ENCODE assay signal across 8 cellular contexts in genomic region chr17:3913531-3914318, GRCh38. TPM values are rescaled to one million over a fixed set of nuclear protein-coding genes. Genes with fewer than 3 reads are reported as not detected.
DNase-seq lines count a peak whose midpoint lies in the region; ATAC-seq and TF ChIP-seq lines count a peak whose summit lies in the region.

No MANE protein-coding gene starts in this region.

- H3K4me2 ChIP-seq in PC-9, result no peak overlapping the region

- H4K20me1 ChIP-seq in PC-9 (ENCODE audit: insufficient read depth), result no peaks in the 10 kb centered on the region

- TF ChIP-seq POLR2A in esophagus squamous epithelium (IDR thresholded peaks at IDR 0.05), result no peak

- H3K9me3 ChIP-seq in PC-9 (ENCODE audit: insufficient read depth, low read depth) (no peaks in the 10 kb centered on the region), esophagus squamous epithelium (no peaks in the 10 kb centered on the region)

- POLR2A ChIA-PET in PC-9 (lab: Charles Lee; ENCODE audit: unreplicated experiment), result interaction anchor here (0.6 kb wide), 1 partner anchor 36 kb away, joined by 10 read pairs; no protein-coding TSS in a partner anchor
- POLR2A ChIA-PET in naive thymus-derived CD8-positive, alpha-beta T cell (lab: Charles Lee), result interaction anchor here (0.6 to 2.2 kb wide), 9 partner anchors 21 to 143 kb away, joined by 3 to 20 read pairs (median 3); partner anchors contain the start of gene ATP2A3

- H3K79me2 ChIP-seq in PC-9 (ENCODE audit: low read depth), result no peaks in the 10 kb centered on the region

- CTCF ChIA-PET in PC-9 (lab: Charles Lee), result interaction anchor here (0.6 to 1.6 kb wide), 8 partner anchors 8 to 286 kb away, joined by 3 to 5 read pairs (median 3); no protein-coding TSS in a partner anchor

- H3K4me3 Mint-ChIP-seq in activated T-cell treated with anti-CD3 and anti-CD28 coated beads, Interleukin-2, amount 50 U/mL, for 24 hours, result no peak overlapping the region
- H3K4me3 Mint-ChIP-seq in naive thymus-derived CD8-positive, alpha-beta T cell, result peak overlapping the region in 5 of 10 donors; percentile 0 to 85 (median 27)
- peak overlapping the region; percentile 76 for H3K4me3 Mint-ChIP-seq in stimulated activated memory B cell treated with anti-CD40 and anti-IgM and Interleukin-4, amounts not matched to agents 10 μg/mL and 1 μg/mL and 100 μg/mL, for 72 hours

- no peaks in the 10 kb centered on the region for H3K36me3 Mint-ChIP-seq in activated T-cell treated with anti-CD3 and anti-CD28 coated beads, Interleukin-2, amount 50 U/mL, for 24 hours (ENCODE audit: low read depth)
- H3K36me3 Mint-ChIP-seq in naive thymus-derived CD8-positive, alpha-beta T cell, result no peaks in the 10 kb centered on the region
- H3K36me3 Mint-ChIP-seq in stimulated activated memory B cell treated with anti-CD40 and anti-IgM and Interleukin-4, amounts not matched to agents 10 μg/mL and 1 μg/mL and 100 μg/mL, for 72 hours, result no peaks in the 10 kb centered on the region

- no peaks in the 10 kb centered on the region for H3K9me2 ChIP-seq in PC-9 (ENCODE audit: insufficient read depth)

- intact Hi-C loops in PC-9 (cut with micrococcal nuclease; ENCODE audit: unreplicated experiment), result loop anchor here (5.0 kb wide), 1 partner anchor 164 kb away; no protein-coding TSS in a partner anchor
- intact Hi-C loops in esophagus squamous epithelium (cut with DNase I), result no loop called here

- H3K27ac Mint-ChIP-seq in activated T-cell treated with anti-CD3 and anti-CD28 coated beads, Interleukin-2, amount 50 U/mL, for 24 hours, result peak overlapping the region; percentile 2
- peak overlapping the region; percentile 53 to 91 (median 80) for H3K27ac Mint-ChIP-seq in naive thymus-derived CD8-positive, alpha-beta T cell
- H3K27ac Mint-ChIP-seq in stimulated activated memory B cell treated with anti-CD40 and anti-IgM and Interleukin-4, amounts not matched to agents 10 μg/mL and 1 μg/mL and 100 μg/mL, for 72 hours, result peak overlapping the region; percentile 91

- H3F3A ChIP-seq in PC-9 (ENCODE audit: insufficient read depth, low read depth), result no peaks in the 10 kb centered on the region

- H3K27ac ChIP-seq in PC-9 (no peak overlapping the region), esophagus squamous epithelium (peak overlapping the region in 3 of 4 donors; percentile 78 to 87 (median 81))

- WGBS in esophagus squamous epithelium, 2 donors, result 23 to 37% methylated on average over 7 to 16 of the region's 17 CpGs

- DNase-seq in AG09309 (ENCODE audit: low read depth), result peak; percentile 11
- peak in 1 of 2 experiments; percentile 83 for DNase-seq in PC-9
- DNase-seq in activated T-cell treated with anti-CD3 and anti-CD28 coated beads, Interleukin-2, amount 50 U/mL, for 24 hours, result peak; percentile 89
- no peak for DNase-seq in esophagus squamous epithelium (lab: John Stamatoyannopoulos, UW)
- DNase-seq in naive thymus-derived CD8-positive, alpha-beta T cell, result peak; percentile 59 to 88 (median 78)

- H3K9me3 Mint-ChIP-seq in activated T-cell treated with anti-CD3 and anti-CD28 coated beads, Interleukin-2, amount 50 U/mL, for 24 hours, result no peaks in the 10 kb centered on the region
- no peaks in the 10 kb centered on the region for H3K9me3 Mint-ChIP-seq in naive thymus-derived CD8-positive, alpha-beta T cell
- no peaks in the 10 kb centered on the region for H3K9me3 Mint-ChIP-seq in stimulated activated memory B cell treated with anti-CD40 and anti-IgM and Interleukin-4, amounts not matched to agents 10 μg/mL and 1 μg/mL and 100 μg/mL, for 72 hours

- H3K27me3 Mint-ChIP-seq in activated T-cell treated with anti-CD3 and anti-CD28 coated beads, Interleukin-2, amount 50 U/mL, for 24 hours, result no peaks in the 10 kb centered on the region
- H3K27me3 Mint-ChIP-seq in naive thymus-derived CD8-positive, alpha-beta T cell, result no peaks in the 10 kb centered on the region
- no peaks in the 10 kb centered on the region for H3K27me3 Mint-ChIP-seq in stimulated activated memory B cell treated with anti-CD40 and anti-IgM and Interleukin-4, amounts not matched to agents 10 μg/mL and 1 μg/mL and 100 μg/mL, for 72 hours

- H3K36me3 ChIP-seq in PC-9 (ENCODE audit: low read depth) (no peaks in the 10 kb centered on the region), esophagus squamous epithelium (no peaks in the 10 kb centered on the region)

- peak; percentile 31 for ATAC-seq in GM18861 (IDR thresholded peaks at IDR 0.05; ENCODE audit: unreplicated experiment)
- peak; percentile 45 for ATAC-seq in HG03354 (IDR thresholded peaks at IDR 0.05; ENCODE audit: poor library complexity, severe bottlenecking, unreplicated experiment)
- ATAC-seq in naive thymus-derived CD8-positive, alpha-beta T cell, result peak; percentile 31 to 60
- peak; percentile 81 for ATAC-seq in stimulated activated memory B cell treated with anti-CD40 and anti-IgM and Interleukin-4, amounts not matched to agents 10 μg/mL and 1 μg/mL and 100 μg/mL, for 72 hours

- H3K4me1 ChIP-seq in PC-9 (replicated peaks; ENCODE audit: insufficient read depth) (no peaks in the 10 kb centered on the region), esophagus squamous epithelium (peaks cover 13 to 58% (median 24%) of the 10 kb centered on the region in 3 donors)

- H3K27me3 ChIP-seq in PC-9 (ENCODE audit: insufficient read depth, low read depth) (no peaks in the 10 kb centered on the region; the same call in 1 of the 2 replicates), esophagus squamous epithelium (no peaks in the 10 kb centered on the region)

- H2AFZ ChIP-seq in PC-9, result no peak overlapping the region

- H3K4me1 Mint-ChIP-seq in activated T-cell treated with anti-CD3 and anti-CD28 coated beads, Interleukin-2, amount 50 U/mL, for 24 hours (ENCODE audit: low read depth), result peaks cover 47% of the 10 kb centered on the region
- peaks cover 29 to 72% (median 68%) of the 10 kb centered on the region in 4 donors for H3K4me1 Mint-ChIP-seq in naive thymus-derived CD8-positive, alpha-beta T cell
- peaks cover 82% of the 10 kb centered on the region for H3K4me1 Mint-ChIP-seq in stimulated activated memory B cell treated with anti-CD40 and anti-IgM and Interleukin-4, amounts not matched to agents 10 μg/mL and 1 μg/mL and 100 μg/mL, for 72 hours

- TF ChIP-seq CTCF in AG09309 (IDR thresholded peaks at IDR 0.05; ENCODE audit: control insufficient read depth, insufficient read depth, low read depth, low read length, missing control alignments) (peak; percentile 98), PC-9 (conservative IDR thresholded peaks at IDR 0.05) (peak; percentile 98), esophagus squamous epithelium (IDR thresholded peaks at IDR 0.05) (peak; percentile 91 to 98 (median 94))

- H3K4me3 ChIP-seq in AG09309 (ENCODE audit: control insufficient read depth, low read depth, low read length), result no peak overlapping the region
- no peak overlapping the region for H3K4me3 ChIP-seq in PC-9
- H3K4me3 ChIP-seq in esophagus squamous epithelium, result peak overlapping the region in 3 of 4 donors; percentile 38 to 49 (median 38)

- no TSS peak for BruUV-seq in PC-9 (replicated peaks; lab: Mats Ljungman, UMichigan)

RNA-seq across cellular contexts. Expression of gene P2RX1, which starts 2.5 kb away (rescaled TPM):
- total RNA-seq in PC-9 (2021) (not detected in 2 replicates), esophagus squamous epithelium (10 to 100 TPM in 1 of 4 donors, 1 to 10 TPM in 3; 1.2 to 13.0 (median 2.1) TPM)
- 1 to 10 TPM; 1.1 to 1.6 TPM for total RNA-seq in naive thymus-derived CD8-positive, alpha-beta T cell
- polyA plus RNA-seq in naive thymus-derived CD8-positive, alpha-beta T cell, result not detected

RNA-seq across cellular contexts. Expression of gene CAMKK1, which starts 20.9 kb away (rescaled TPM):
- total RNA-seq in PC-9 (2021) (16.3 and 19.5 TPM in 2 replicates), esophagus squamous epithelium (1 to 10 TPM; 3.3 to 9.5 (median 3.8) TPM)
- 1 to 10 TPM; 5.0 to 5.3 TPM for total RNA-seq in naive thymus-derived CD8-positive, alpha-beta T cell
- polyA plus RNA-seq in naive thymus-derived CD8-positive, alpha-beta T cell, result 1 to 10 TPM in 1 of 3 donors, under 1 TPM in 2; 0.33 to 1.5 (median 0.77) TPM

RNA-seq across cellular contexts. Expression of gene ATP2A3, which starts 50.5 kb away (rescaled TPM):
- total RNA-seq in PC-9 (2021) (4.4 and 9.6 TPM in 2 replicates), esophagus squamous epithelium (1 to 10 TPM; 2.7 to 9.9 (median 5.3) TPM)
- 100 to 1,000 TPM; 140 to 144 TPM for total RNA-seq in naive thymus-derived CD8-positive, alpha-beta T cell
- polyA plus RNA-seq in naive thymus-derived CD8-positive, alpha-beta T cell, result 10 to 100 TPM; 37.4 to 71.3 (median 47.7) TPM

Comparison
In these comparisons a context has a peak if more than half of its experiments do, and no peak if none do; other contexts are left out.
1. H3K4me3 ChIP-seq: peak in esophagus squamous epithelium (3 of 4); none in AG09309 (single experiment) and PC-9 (single experiment).
2. ATAC-seq: peak in every context shown above with its lines; median percentile 81 in stimulated activated memory B cell treated with anti-CD40 and anti-IgM and Interleukin-4, amounts not matched to agents 10 μg/mL and 1 μg/mL and 100 μg/mL, for 72 hours; 46 in naive thymus-derived CD8-positive, alpha-beta T cell; 45 in HG03354; 31 in GM18861.
3. H3K27ac Mint-ChIP-seq: peak in every context shown above with its lines; median percentile 91 in stimulated activated memory B cell treated with anti-CD40 and anti-IgM and Interleukin-4, amounts not matched to agents 10 μg/mL and 1 μg/mL and 100 μg/mL, for 72 hours; 80 in naive thymus-derived CD8-positive, alpha-beta T cell; 2 in activated T-cell treated with anti-CD3 and anti-CD28 coated beads, Interleukin-2, amount 50 U/mL, for 24 hours.
4. RNA of gene ATP2A3, which starts 50.5 kb away (total RNA-seq): 140 to 144 TPM in naive thymus-derived CD8-positive, alpha-beta T cell; 2.7 to 9.9 TPM in esophagus squamous epithelium and 4.4 to 9.6 TPM in PC-9; every median in the first group is over 10 times any median in the second.
5. Peak in every context shown above with its lines, with median percentiles within 50 percentile points of each other: CTCF ChIP-seq.